ENCODE assay signal across 29 cellular contexts in the genomic region with DNA sequence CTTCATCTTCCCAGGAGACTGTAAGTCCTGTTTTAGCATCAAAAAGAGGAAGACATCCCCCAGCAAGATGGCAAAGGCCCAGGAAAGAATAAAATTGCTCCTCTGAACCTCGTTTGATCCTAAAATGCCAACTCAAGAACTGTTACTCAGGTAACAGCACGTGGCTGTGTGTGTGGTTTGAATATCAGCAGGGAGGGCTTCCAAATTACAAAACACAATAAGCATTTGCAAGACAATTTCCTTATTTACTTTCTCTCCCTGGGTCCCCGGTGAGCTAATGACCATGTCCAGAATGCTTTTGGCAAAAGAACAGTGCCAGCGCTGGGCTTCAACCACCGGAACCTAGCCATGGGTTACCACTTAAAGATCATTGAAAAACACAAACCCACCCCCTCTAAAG.
DNase-seq lines count a peak whose midpoint lies in the region; ATAC-seq and TF ChIP-seq lines count a peak whose summit lies in the region.
"Had no signal": no experiment of that assay in that cellular context is flagged by ENCODE, and none has a peak within 500 bp of the region (broad histone marks: within the 10 kb centered on the region; RNA-seq: fewer than 3 reads in every experiment).

No MANE protein-coding gene starts in this region.

- no peak for TF ChIP-seq CTCF in HEK293 (tag by site-specific recombination; IDR thresholded peaks at IDR 0.05)
- TF ChIP-seq CTCF in thyroid gland (IDR thresholded peaks at IDR 0.05): no peak

- POLR2A ChIA-PET in HEK293 (lab: Yijun Ruan, JAX): no interaction called here

- TF ChIP-seq POLR2A in thyroid gland (IDR thresholded peaks at IDR 0.05): no peak

- CTCF ChIA-PET in HEK293 (lab: Yijun Ruan, JAX): no interaction called here

- H3K27me3 ChIP-seq in thyroid gland: no peaks in the 10 kb centered on the region
- H3K27me3 ChIP-seq: ovary had no signal

- WGBS in thyroid gland, 2 donors: 23 to 26% methylated on average over 5 of the region's 5 CpGs

- H3K4me1 ChIP-seq in HEK293 (ENCODE audit: control insufficient read depth, insufficient read depth, low read length) (peaks cover 13% of the 10 kb centered on the region), thyroid gland (peaks cover 11 to 14% of the 10 kb centered on the region in 2 donors)

- H3K27ac ChIP-seq in HEK293 (ENCODE audit: extremely low read depth, low read depth, low read length) (no peak overlapping the region), thyroid gland (no peak overlapping the region)
- H3K27ac ChIP-seq: coronary artery, KMS-11, ovary, PC-9, thoracic aorta, VCaP had no signal

- no peaks in the 10 kb centered on the region for H3K36me3 ChIP-seq in HEK293 (ENCODE audit: control insufficient read depth in 2 of 2, insufficient read depth in 1 of 2, low read length in 2 of 2)
- no peaks in the 10 kb centered on the region for H3K36me3 ChIP-seq in thyroid gland
- H3K36me3 ChIP-seq: ovary, thoracic aorta had no signal

- no peaks in the 10 kb centered on the region for H3K9me3 ChIP-seq in HEK293 (ENCODE audit: control insufficient read depth, insufficient read depth, low read depth, low read length)
- H3K9me3 ChIP-seq in thyroid gland: no peaks in the 10 kb centered on the region
- H3K9me3 ChIP-seq: ovary, thoracic aorta had no signal

- intact Hi-C loops in thyroid gland (cut with DNase I): no loop called here

- H3K4me3 ChIP-seq in HEK293 (ENCODE audit: low read depth, low read length): no peak overlapping the region
- H3K4me3 ChIP-seq in thyroid gland (replicated peaks in 1 of 3): no peak overlapping the region
- H3K4me3 ChIP-seq: coronary artery, ovary, PC-9, thoracic aorta had no signal

- ATAC-seq in HG03159 (IDR thresholded peaks at IDR 0.05; ENCODE audit: unreplicated experiment) (no peak), HG03442 (IDR thresholded peaks at IDR 0.05; ENCODE audit: unreplicated experiment) (no peak)
- ATAC-seq: activated CD8-positive, alpha-beta memory T cell treated with anti-CD3 and anti-CD28 coated beads, Interleukin-2, amount 10 ng/mL, durations not matched to agents 7 days and 5 days; activated T-cell treated with anti-CD3 and anti-CD28 coated beads, Interleukin-2, amount 50 U/mL, for 72 hours; effector memory CD8-positive, alpha-beta T cell; esophagus mucosa; natural killer cell; sciatic nerve had no signal

- DNase-seq in NCI-H2029 treated with DMSO at 0.1 percent for 48 hours (lab: John Stamatoyannopoulos, UW) (peak; percentile 17), astrocyte of the hippocampus (ENCODE audit: low read depth, low spot score) (peak; percentile 8), thyroid gland (peak; percentile 32 to 42), NCI-H2171 treated with DMSO at 0.1 percent for 48 hours (lab: John Stamatoyannopoulos, UW) (no peak)
- DNase-seq: activated CD4-positive, alpha-beta T cell treated with anti-CD3 and anti-CD28 coated beads, Interleukin-2, amount 10 ng/mL, durations not matched to agents 24 days and 14 days; activated CD8-positive, alpha-beta memory T cell treated with anti-CD3 and anti-CD28 coated beads, Interleukin-2, amount 10 ng/mL, durations not matched to agents 7 days and 5 days; activated naive CD4-positive, alpha-beta T cell treated with Interleukin-2 at 50 U/mL for 16 hours; activated T-cell treated with anti-CD3 and anti-CD28 coated beads, Interleukin-2, amount 50 U/mL, for 72 hours; CD4-positive, alpha-beta memory T cell; DMS53; effector memory CD8-positive, alpha-beta T cell; foreskin melanocyte; islet precursor cell; midbrain; natural killer cell; ovary; PC-9; Right ventricle myocardium superior; stimulated activated CD4-positive, alpha-beta T cell treated with anti-CD3 and anti-CD28 coated beads, Interleukin-4, amount 100 ng/mL, for 4 hours; stimulated activated naive CD4-positive, alpha-beta T cell had no signal

TF ChIP-seq in HEK293, 187 proteins besides CTCF, POLR2A, EP300 and RAD21:
- TF ChIP-seq SP2 (tag by site-specific recombination; IDR thresholded peaks at IDR 0.05) (no peak), GLIS1 (tag by site-specific recombination; IDR thresholded peaks at IDR 0.05) (peak; percentile 48; the same call in 1 of the 2 replicates), ZNF169 (tag by site-specific recombination; IDR thresholded peaks at IDR 0.05) (no peak), ZNF24 (tag by site-specific recombination; IDR thresholded peaks at IDR 0.05) (no peak), ZNF510 (tag by site-specific recombination; IDR thresholded peaks at IDR 0.05; ENCODE audit: insufficient replicate concordance) (no peak)
- TF ChIP-seq, protein P1, sequence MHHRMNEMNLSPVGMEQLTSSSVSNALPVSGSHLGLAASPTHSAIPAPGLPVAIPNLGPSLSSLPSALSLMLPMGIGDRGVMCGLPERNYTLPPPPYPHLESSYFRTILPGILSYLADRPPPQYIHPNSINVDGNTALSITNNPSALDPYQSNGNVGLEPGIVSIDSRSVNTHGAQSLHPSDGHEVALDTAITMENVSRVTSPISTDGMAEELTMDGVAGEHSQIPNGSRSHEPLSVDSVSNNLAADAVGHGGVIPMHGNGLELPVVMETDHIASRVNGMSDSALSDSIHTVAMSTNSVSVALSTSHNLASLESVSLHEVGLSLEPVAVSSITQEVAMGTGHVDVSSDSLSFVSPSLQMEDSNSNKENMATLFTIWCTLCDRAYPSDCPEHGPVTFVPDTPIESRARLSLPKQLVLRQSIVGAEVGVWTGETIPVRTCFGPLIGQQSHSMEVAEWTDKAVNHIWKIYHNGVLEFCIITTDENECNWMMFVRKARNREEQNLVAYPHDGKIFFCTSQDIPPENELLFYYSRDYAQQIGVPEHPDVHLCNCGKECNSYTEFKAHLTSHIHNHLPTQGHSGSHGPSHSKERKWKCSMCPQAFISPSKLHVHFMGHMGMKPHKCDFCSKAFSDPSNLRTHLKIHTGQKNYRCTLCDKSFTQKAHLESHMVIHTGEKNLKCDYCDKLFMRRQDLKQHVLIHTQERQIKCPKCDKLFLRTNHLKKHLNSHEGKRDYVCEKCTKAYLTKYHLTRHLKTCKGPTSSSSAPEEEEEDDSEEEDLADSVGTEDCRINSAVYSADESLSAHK (tag by site-specific recombination; IDR thresholded peaks at IDR 0.05): no peak
